Comparison of ENCODE assay signal across 7 cellular contexts in the genomic region with DNA sequence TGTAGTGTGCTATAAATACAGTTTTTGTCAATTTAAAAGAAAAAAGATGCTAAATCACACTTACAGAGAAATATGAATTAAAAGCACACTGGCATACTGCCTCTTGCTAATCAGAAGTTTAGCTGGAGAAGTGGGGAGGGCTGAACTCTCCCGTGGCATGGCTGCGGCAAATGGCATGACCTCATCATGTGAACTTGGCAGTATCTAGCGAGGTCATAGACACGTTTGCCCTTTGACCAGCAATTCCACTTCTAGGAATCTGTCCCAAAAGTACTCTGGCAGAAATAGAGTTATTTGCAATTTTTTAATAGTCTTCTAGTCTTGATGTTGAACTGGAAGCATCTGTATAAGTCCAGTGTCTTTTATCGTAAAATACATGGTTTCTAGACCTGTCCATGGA. TPM values are rescaled to one million over a fixed set of nuclear protein-coding genes. Genes with fewer than 3 reads are reported as not detected.
"Had no signal": no experiment of that assay in that cellular context is flagged by ENCODE, and none has a peak within 500 bp of the region (broad histone marks: within the 10 kb centered on the region; RNA-seq: fewer than 3 reads in every experiment).

No MANE protein-coding gene starts in this region.

- H3K27ac ChIP-seq: HL-60, KMS-11 had no signal

- H3K9ac ChIP-seq: KMS-11 had no signal

- DNase-seq: IMR-90, KBM-7, KG1 had no signal

- ATAC-seq: K562 had no signal

- H3K4me2 ChIP-seq: KMS-11 had no signal

- FAIRE-seq: HTR-8/SVneo, K562 had no signal

- H3K4me3 ChIP-seq: K562 had no signal

RNA-seq across cellular contexts. Expression of gene MCF2L, which starts 42.0 kb away (rescaled TPM):
- polyA plus RNA-seq: IMR-90 had no signal
